ENCODE assay signal across 1 cellular context in genomic region chr5:10501554-10502075, GRCh38.
TF ChIP-seq lines count a peak whose summit lies in the region.

No MANE protein-coding gene starts in this region.

TF ChIP-seq in HEK293, 187 proteins besides CTCF, POLR2A, EP300 and RAD21 (continued from another document):
- TF ChIP-seq, protein P1, sequence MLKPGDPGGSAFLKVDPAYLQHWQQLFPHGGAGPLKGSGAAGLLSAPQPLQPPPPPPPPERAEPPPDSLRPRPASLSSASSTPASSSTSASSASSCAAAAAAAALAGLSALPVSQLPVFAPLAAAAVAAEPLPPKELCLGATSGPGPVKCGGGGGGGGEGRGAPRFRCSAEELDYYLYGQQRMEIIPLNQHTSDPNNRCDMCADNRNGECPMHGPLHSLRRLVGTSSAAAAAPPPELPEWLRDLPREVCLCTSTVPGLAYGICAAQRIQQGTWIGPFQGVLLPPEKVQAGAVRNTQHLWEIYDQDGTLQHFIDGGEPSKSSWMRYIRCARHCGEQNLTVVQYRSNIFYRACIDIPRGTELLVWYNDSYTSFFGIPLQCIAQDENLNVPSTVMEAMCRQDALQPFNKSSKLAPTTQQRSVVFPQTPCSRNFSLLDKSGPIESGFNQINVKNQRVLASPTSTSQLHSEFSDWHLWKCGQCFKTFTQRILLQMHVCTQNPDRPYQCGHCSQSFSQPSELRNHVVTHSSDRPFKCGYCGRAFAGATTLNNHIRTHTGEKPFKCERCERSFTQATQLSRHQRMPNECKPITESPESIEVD (tag by site-specific recombination; IDR thresholded peaks at IDR 0.05) = no peak
TF ChIP-seq in HEK293: peak in this region for 26.
